1 cellular context compared by ENCODE assay signal in genomic region chr14:38197001-38197760, GRCh38.
TF ChIP-seq lines count a peak whose summit lies in the region.

No MANE protein-coding gene starts in this region.

TF ChIP-seq in SK-N-SH treated with all-trans-retinoic acid at 6 μM for 48 hours, 23 proteins besides CTCF, POLR2A, EP300 and RAD21 (continued from another document):
- TF ChIP-seq TSHZ2 (CRISPR knock-in tag; IDR thresholded peaks at IDR 0.05): no peak
- no peak for TF ChIP-seq CSRNP3 (CRISPR knock-in tag; IDR thresholded peaks at IDR 0.05)
- TF ChIP-seq ZFP3 (CRISPR knock-in tag; IDR thresholded peaks at IDR 0.05): no peak
- TF ChIP-seq TCF4 (CRISPR knock-in tag; IDR thresholded peaks at IDR 0.05; ENCODE audit: borderline replicate concordance): no peak
- no peak for TF ChIP-seq ZC3H10 (CRISPR knock-in tag; IDR thresholded peaks at IDR 0.05)
- no peak for TF ChIP-seq GLIS3 (CRISPR knock-in tag; IDR thresholded peaks at IDR 0.05)
- no peak for TF ChIP-seq ZNF8 (CRISPR knock-in tag; IDR thresholded peaks at IDR 0.05)
- TF ChIP-seq CSDC2 (CRISPR knock-in tag; IDR thresholded peaks at IDR 0.05): no peak
- TF ChIP-seq ESRRG (CRISPR knock-in tag; IDR thresholded peaks at IDR 0.05): no peak
- no peak for TF ChIP-seq TOX (CRISPR knock-in tag; IDR thresholded peaks at IDR 0.05; ENCODE audit: borderline replicate concordance)
TF ChIP-seq in SK-N-SH treated with all-trans-retinoic acid at 6 μM for 48 hours: peak in this region for 0.
